Comparison of ENCODE assay signal across 16 cellular contexts in genomic region chr12:5246196-5246595, GRCh38.
A peak's percentile ranks its signal among the peaks of the same experiment; 100 is the strongest.
DNase-seq lines count a peak whose midpoint lies in the region; ATAC-seq, FAIRE-seq and TF ChIP-seq lines count a peak whose summit lies in the region.
"Had no signal": no experiment of that assay in that cellular context is flagged by ENCODE, and none has a peak within 500 bp of the region (broad histone marks: within the 10 kb centered on the region; RNA-seq: fewer than 3 reads in every experiment).

No MANE protein-coding gene starts in this region.

- H2BK12ac ChIP-seq in H9 (ENCODE audit: insufficient read length, low read depth, low read length) (no peak overlapping the region), trophoblast cell (ENCODE audit: low read length) (peak overlapping the region; percentile 61)

- H2AFZ ChIP-seq in H9 (ENCODE audit: low read length) (no peak overlapping the region), astrocyte (ENCODE audit: low read depth, low read length) (no peak overlapping the region), trophoblast cell (ENCODE audit: insufficient read depth, low read length, poor library complexity) (no peak overlapping the region)

- WGBS in H9 (ENCODE audit: extremely low coverage, insufficient read length, low lambda C conversion rate): no CpG with 5 or more reads among the region's 3 CpGs
- WGBS in trophoblast cell (ENCODE audit: extremely low coverage, insufficient coverage, insufficient read length): no CpG with 5 or more reads among the region's 3 CpGs

- FAIRE-seq in astrocyte (lab: Jason Lieb, UNC): no peak
- FAIRE-seq: GM19239 had no signal

- no peak overlapping the region for H3K56ac ChIP-seq in H9 (ENCODE audit: insufficient read length, low read depth, low read length)

- H3K23ac ChIP-seq in H9 (ENCODE audit: insufficient read length, low read depth, low read length): no peak overlapping the region
- no peak overlapping the region for H3K23ac ChIP-seq in trophoblast cell (ENCODE audit: low read length)

- no peak overlapping the region for H3K4me2 ChIP-seq in H9 (ENCODE audit: insufficient read depth, insufficient read length, low read length)
- H3K4me2 ChIP-seq in astrocyte (ENCODE audit: low read length): no peak overlapping the region
- H3K4me2 ChIP-seq in trophoblast cell (ENCODE audit: low read length): no peak overlapping the region

- no peak overlapping the region for H2BK15ac ChIP-seq in H9 (ENCODE audit: low read depth, low read length)

- H2BK5ac ChIP-seq in H9 (ENCODE audit: insufficient read length, low read length): no peak overlapping the region
- no peak overlapping the region for H2BK5ac ChIP-seq in trophoblast cell (ENCODE audit: low read depth, low read length, poor library complexity)

- H3K36me3 Mint-ChIP-seq in H9 (ENCODE audit: insufficient read depth in 1 of 3, low read depth in 3 of 3) (peaks cover 0 to 3% (median 2%) of the 10 kb centered on the region in 3 experiments; a peak in 2 of 7 replicates), astrocyte (ENCODE audit: low read depth, unreplicated experiment) (no peaks in the 10 kb centered on the region)
- H3K36me3 Mint-ChIP-seq: IgD-negative memory B cell had no signal

- H3K36me3 ChIP-seq in astrocyte (ENCODE audit: insufficient read depth, low read length): no peaks in the 10 kb centered on the region
- H3K36me3 ChIP-seq in trophoblast cell (ENCODE audit: control insufficient read depth in 1 of 2, insufficient read depth in 2 of 2, low read length in 2 of 2): no peaks in the 10 kb centered on the region

- H3K27me3 Mint-ChIP-seq in H9 (ENCODE audit: low read depth): peaks cover 29% of the 10 kb centered on the region
- H3K27me3 Mint-ChIP-seq in astrocyte (ENCODE audit: low read depth, unreplicated experiment): peaks cover 20% of the 10 kb centered on the region
- H3K27me3 Mint-ChIP-seq: IgD-negative memory B cell had no signal

- H3K4ac ChIP-seq in H9 (ENCODE audit: low read depth, low read length) (no peak overlapping the region), trophoblast cell (ENCODE audit: low read depth, low read length) (no peak overlapping the region)

- no peak overlapping the region for H3K9ac ChIP-seq in H9 (ENCODE audit: extremely low read depth, insufficient read length, low read length)
- no peak overlapping the region for H3K9ac ChIP-seq in astrocyte (ENCODE audit: low read length)
- no peak overlapping the region for H3K9ac ChIP-seq in trophoblast cell (ENCODE audit: low read length)

- H3K79me1 ChIP-seq in H9 (ENCODE audit: insufficient read depth, low read depth, low read length, poor library complexity, severe bottlenecking) (no peaks in the 10 kb centered on the region), trophoblast cell (ENCODE audit: low read length) (peaks cover 7% of the 10 kb centered on the region)

- H3K9me3 Mint-ChIP-seq in H9: peaks cover 0 to 4% of the 10 kb centered on the region in 2 experiments; a peak in 1 of 5 replicates
- H3K9me3 Mint-ChIP-seq in astrocyte (ENCODE audit: unreplicated experiment): no peaks in the 10 kb centered on the region

- H3K4me3 ChIP-seq in astrocyte (ENCODE audit: insufficient read depth, low read depth, low read length) (no peak overlapping the region), trophoblast cell (ENCODE audit: low read depth, low read length) (no peak overlapping the region)

- no peaks in the 10 kb centered on the region for H3K23me2 ChIP-seq in H9 (ENCODE audit: insufficient read length, low read depth, low read length, poor library complexity, severe bottlenecking)

- H3K18ac ChIP-seq in H9 (ENCODE audit: insufficient read length, low read depth, low read length): no peak overlapping the region
- no peak overlapping the region for H3K18ac ChIP-seq in trophoblast cell (ENCODE audit: low read length)

- H3K14ac ChIP-seq in H9 (ENCODE audit: insufficient read depth, low read length) (no peak overlapping the region), trophoblast cell (ENCODE audit: low read length) (no peak overlapping the region)

- no peaks in the 10 kb centered on the region for H3K79me2 ChIP-seq in H9 (ENCODE audit: insufficient read depth, low read length)
- no peaks in the 10 kb centered on the region for H3K79me2 ChIP-seq in astrocyte (ENCODE audit: insufficient read depth, low read length)
- H3K79me2 ChIP-seq in trophoblast cell (ENCODE audit: control insufficient read depth, insufficient read depth, low read length, poor library complexity): no peaks in the 10 kb centered on the region

- H4K12ac ChIP-seq in trophoblast cell (ENCODE audit: low read depth, low read length): no peak overlapping the region

- H3K27ac Mint-ChIP-seq in H9 (peak overlapping the region; percentile 73 to 96 (median 83); a peak in 6 of 7 replicates), astrocyte (ENCODE audit: unreplicated experiment) (peak overlapping the region; percentile 55)
- H3K27ac Mint-ChIP-seq: IgD-negative memory B cell had no signal

- H2BK120ac ChIP-seq in H9 (ENCODE audit: low read depth, low read length, poor library complexity, severe bottlenecking) (no peak overlapping the region), trophoblast cell (ENCODE audit: insufficient read depth, low read length, poor library complexity) (no peak overlapping the region)

- H3K4me1 Mint-ChIP-seq in H9 (peaks cover 49 to 57% of the 10 kb centered on the region in 2 experiments), astrocyte (ENCODE audit: low read depth, unreplicated experiment) (peaks cover 24% of the 10 kb centered on the region)
- H3K4me1 Mint-ChIP-seq: IgD-negative memory B cell had no signal

- peaks cover 16% of the 10 kb centered on the region for H3K4me1 ChIP-seq in H9 (ENCODE audit: insufficient read depth, low read length)
- no peaks in the 10 kb centered on the region for H3K4me1 ChIP-seq in astrocyte (ENCODE audit: insufficient read depth, low read length)
- H3K4me1 ChIP-seq in trophoblast cell (ENCODE audit: control insufficient read depth in 1 of 2, insufficient read depth in 2 of 2, low read length in 2 of 2): peaks cover 23 to 32% of the 10 kb centered on the region in 2 experiments

- DNase-seq in H9 (peak; percentile 91), astrocyte (ENCODE audit: low read depth) (no peak), iPS-NIHi7 (ENCODE audit: extremely low spot score) (peak; percentile 60), trophoblast cell (no peak), COLO829 (ENCODE audit: low spot score) (no peak), GM10266 (ENCODE audit: extremely low spot score) (no peak)
- DNase-seq: MV-4-11, NCI-H1417, NCI-H187 treated with DMSO at 0.1 percent for 48 hours, NCI-H748 treated with DMSO at 0.1 percent for 48 hours, RPMI8226, SIG-M5 had no signal

- H4K91ac ChIP-seq in H9 (ENCODE audit: insufficient read length, low read depth, low read length): no peak overlapping the region
- no peak overlapping the region for H4K91ac ChIP-seq in trophoblast cell (ENCODE audit: low read depth, low read length)

- H4K8ac ChIP-seq in H9 (replicated peaks; ENCODE audit: insufficient read length, low read depth, low read length) (no peak overlapping the region), trophoblast cell (ENCODE audit: low read depth, low read length) (no peak overlapping the region)

- no peak overlapping the region; a peak in 2 of 5 replicates for H3K4me3 Mint-ChIP-seq in H9
- no peak overlapping the region for H3K4me3 Mint-ChIP-seq in astrocyte (ENCODE audit: unreplicated experiment)
- H3K4me3 Mint-ChIP-seq: IgD-negative memory B cell had no signal

- H3K27ac ChIP-seq in H9 (ENCODE audit: insufficient read length, low read depth, low read length): peak overlapping the region; percentile 55
- H3K27ac ChIP-seq in astrocyte (ENCODE audit: low read depth, low read length): no peak overlapping the region
- no peak overlapping the region for H3K27ac ChIP-seq in trophoblast cell (ENCODE audit: low read depth, low read length)
- H3K27ac ChIP-seq: C4-2B had no signal

- H4K20me1 ChIP-seq in H9 (ENCODE audit: control insufficient read depth, insufficient read depth, insufficient read length) (no peaks in the 10 kb centered on the region), astrocyte (ENCODE audit: insufficient read depth, low read length) (no peaks in the 10 kb centered on the region)

- H3K27me3 ChIP-seq in H9 (ENCODE audit: insufficient read depth, low read length) (no peaks in the 10 kb centered on the region), astrocyte (ENCODE audit: insufficient read depth, low read length) (no peaks in the 10 kb centered on the region), trophoblast cell (ENCODE audit: insufficient read depth, low read length) (no peaks in the 10 kb centered on the region)

- no peak for ATAC-seq in GM21717 (IDR thresholded peaks at IDR 0.05; ENCODE audit: unreplicated experiment)

- peak overlapping the region; percentile 28 for H2AK5ac ChIP-seq in H9 (ENCODE audit: insufficient read length, low read length)
- H2AK5ac ChIP-seq in trophoblast cell (ENCODE audit: low read length): no peak overlapping the region

- TF ChIP-seq CTCF in H9 (conservative IDR thresholded peaks at IDR 0.05) (no peak), astrocyte (IDR thresholded peaks at IDR 0.05; ENCODE audit: insufficient read depth, low read depth, low read length) (no peak), GM10266 (IDR thresholded peaks at IDR 0.05; ENCODE audit: control insufficient read depth, insufficient read depth, low read depth, missing control alignments) (no peak)

- H3T11ph ChIP-seq in H9 (ENCODE audit: low read length): no peak overlapping the region

- no peak overlapping the region for H2BK20ac ChIP-seq in H9 (ENCODE audit: low read depth, low read length, poor library complexity, severe bottlenecking)

- H3K9me3 ChIP-seq in H9 (ENCODE audit: control insufficient read depth, low read depth, low read length) (no peaks in the 10 kb centered on the region), astrocyte (ENCODE audit: insufficient read depth, low read depth, low read length) (no peaks in the 10 kb centered on the region), trophoblast cell (ENCODE audit: insufficient read depth, low read depth, low read length) (no peaks in the 10 kb centered on the region)

- H4K5ac ChIP-seq in H9 (ENCODE audit: insufficient read length, low read depth, low read length): no peak overlapping the region

Comparison
In these comparisons a context has a peak if more than half of its experiments do, and no peak if none do; other contexts are left out.
1. DNase-seq: peak in H9 (single experiment) and iPS-NIHi7 (single experiment); none in astrocyte (single experiment), trophoblast cell (0 of 2), COLO829 (single experiment) and GM10266 (single experiment).